In the genomic region with DNA sequence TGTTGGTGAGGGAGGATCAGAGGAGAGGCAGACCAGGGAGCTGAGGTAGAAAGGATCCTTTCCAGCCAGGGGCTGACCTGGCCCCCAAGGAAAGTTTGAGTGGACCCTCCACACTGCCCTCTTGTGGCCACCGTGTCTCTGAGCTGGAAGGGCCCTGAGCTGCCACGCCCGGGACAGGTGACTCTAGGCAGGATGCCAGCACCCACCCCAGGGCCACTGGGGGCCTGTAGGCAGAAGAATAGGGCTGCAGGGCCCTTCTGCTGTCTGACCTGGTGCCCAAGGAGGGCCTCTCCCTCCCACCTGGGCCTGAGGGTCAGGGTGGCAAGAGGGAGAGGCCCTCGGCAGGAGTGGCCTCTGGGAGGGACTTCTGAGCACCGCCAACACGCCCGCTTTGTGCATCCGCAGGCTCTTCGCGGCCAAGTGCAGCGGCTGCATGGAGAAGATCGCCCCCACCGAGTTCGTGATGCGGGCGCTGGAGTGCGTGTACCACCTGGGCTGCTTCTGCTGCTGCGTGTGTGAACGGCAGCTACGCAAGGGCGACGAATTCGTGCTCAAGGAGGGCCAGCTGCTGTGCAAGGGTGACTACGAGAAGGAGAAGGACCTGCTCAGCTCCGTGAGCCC, we compare ENCODE assay signal across 8 cellular contexts.
A peak's percentile ranks its signal among the peaks of the same experiment; 100 is the strongest.
DNase-seq lines count a peak whose midpoint lies in the region; ATAC-seq and TF ChIP-seq lines count a peak whose summit lies in the region.

No MANE protein-coding gene starts in this region.

- WGBS in tibial nerve, 2 donors, result 58 to 72% methylated on average over 9 to 15 of the region's 25 CpGs

- H3K4me3 Mint-ChIP-seq in CD4-positive, alpha-beta T cell, result no peak overlapping the region
- no peak overlapping the region for H3K4me3 Mint-ChIP-seq in naive B cell

- H3K27me3 ChIP-seq in CD4-positive, alpha-beta T cell (ENCODE audit: control insufficient read depth, insufficient read depth, low read length), result peaks cover 31% of the 10 kb centered on the region
- peaks cover 0 to 49% of the 10 kb centered on the region in 2 donors for H3K27me3 ChIP-seq in tibial nerve

- no peaks in the 10 kb centered on the region for H3K36me3 Mint-ChIP-seq in CD4-positive, alpha-beta T cell (ENCODE audit: low read depth)
- no peaks in the 10 kb centered on the region for H3K36me3 Mint-ChIP-seq in naive B cell

- TF ChIP-seq EP300 in tibial nerve (IDR thresholded peaks at IDR 0.05), result no peak

- peak; percentile 29 to 65 (median 40) for DNase-seq in CD4-positive, alpha-beta T cell
- DNase-seq in HT-29 (ENCODE audit: low spot score), result peak; percentile 64
- DNase-seq in activated CD4-positive, alpha-beta T cell treated with anti-CD3 and anti-CD28 coated beads for 24 hours (ENCODE audit: low read depth in 2 of 2), result peak; percentile 29 to 57
- DNase-seq in coronary artery (ENCODE audit: low spot score), result no peak
- peak; percentile 39 for DNase-seq in naive B cell
- DNase-seq in tibial nerve (ENCODE audit: low spot score in 2 of 2), result no peak

- TF ChIP-seq CTCF in CD4-positive, alpha-beta T cell (IDR thresholded peaks at IDR 0.05), result peak; percentile 64
- peak; percentile 47 for TF ChIP-seq CTCF in coronary artery (IDR thresholded peaks at IDR 0.05)
- TF ChIP-seq CTCF in tibial nerve (IDR thresholded peaks at IDR 0.05), result peak; percentile 26 to 41 (median 33)

- intact Hi-C loops in CD4-positive, alpha-beta T cell (cut with DNase I, micrococcal nuclease), result loop anchor here in 1 of 2 experiments (10.0 kb wide), 1 partner anchor 76 kb away; the partner anchor contains the start of gene LMX1B

- H3K27ac Mint-ChIP-seq in CD4-positive, alpha-beta T cell, result no peak overlapping the region
- H3K27ac Mint-ChIP-seq in naive B cell, result no peak overlapping the region

- H3K27ac ChIP-seq in CD4-positive, alpha-beta T cell (ENCODE audit: low read depth, low read length), result no peak overlapping the region
- H3K27ac ChIP-seq in coronary artery (no peak overlapping the region), tibial nerve (no peak overlapping the region)

- peak; percentile 69 for ATAC-seq in CD4-positive, alpha-beta T cell (ENCODE audit: poor library complexity)
- ATAC-seq in naive B cell (ENCODE audit: low read depth in 2 of 2) (peak; percentile 68 to 70), GM21737 (IDR thresholded peaks at IDR 0.05; ENCODE audit: unreplicated experiment) (no peak), HG02588 (IDR thresholded peaks at IDR 0.05; ENCODE audit: unreplicated experiment) (no peak)

- POLR2A ChIA-PET in CD4-positive, alpha-beta T cell (lab: Charles Lee), result no interaction called here

- no peaks in the 10 kb centered on the region for H3K9me3 ChIP-seq in CD4-positive, alpha-beta T cell (ENCODE audit: control insufficient read depth, low read length)
- no peaks in the 10 kb centered on the region for H3K9me3 ChIP-seq in tibial nerve

- no peak overlapping the region for H3K4me3 ChIP-seq in coronary artery
- H3K4me3 ChIP-seq in tibial nerve, result no peak overlapping the region

- CTCF ChIA-PET in CD4-positive, alpha-beta T cell (lab: Charles Lee), result interaction anchor here (0.6 to 1.4 kb wide), 6 partner anchors 10 to 106 kb away, joined by 3 to 6 read pairs (median 3); no protein-coding TSS in a partner anchor

- H3K27me3 Mint-ChIP-seq in CD4-positive, alpha-beta T cell, result peaks cover 53% of the 10 kb centered on the region
- H3K27me3 Mint-ChIP-seq in naive B cell, result peaks cover 13 to 85% (median 57%) of the 10 kb centered on the region in 3 donors

- peaks cover 0 to 6% (median 0%) of the 10 kb centered on the region in 4 donors for H3K4me1 ChIP-seq in tibial nerve

- H3K36me3 ChIP-seq in tibial nerve, result no peaks in the 10 kb centered on the region

- TF ChIP-seq POLR2A in tibial nerve (IDR thresholded peaks at IDR 0.05), result no peak

- H3K9me3 Mint-ChIP-seq in CD4-positive, alpha-beta T cell, result no peaks in the 10 kb centered on the region
- H3K9me3 Mint-ChIP-seq in naive B cell, result no peaks in the 10 kb centered on the region

- no peaks in the 10 kb centered on the region for H3K4me1 Mint-ChIP-seq in CD4-positive, alpha-beta T cell (ENCODE audit: low read depth)
- peaks cover 0 to 7% (median 3%) of the 10 kb centered on the region in 3 donors for H3K4me1 Mint-ChIP-seq in naive B cell

Comparison
In these comparisons a context has a peak if more than half of its experiments do, and no peak if none do; other contexts are left out.
1. ATAC-seq: peak in CD4-positive, alpha-beta T cell (single experiment) and naive B cell (2 of 2); none in GM21737 (single experiment) and HG02588 (single experiment).
2. DNase-seq: peak in CD4-positive, alpha-beta T cell (10 of 10), HT-29 (single experiment), activated CD4-positive, alpha-beta T cell treated with anti-CD3 and anti-CD28 coated beads for 24 hours (2 of 2) and naive B cell (single experiment); none in coronary artery (single experiment) and tibial nerve (0 of 2).
3. Peak in every context shown above with its lines, with median percentiles within 50 percentile points of each other: CTCF ChIP-seq.